ENCODE assay signal across 25 cellular contexts in the genomic region with DNA sequence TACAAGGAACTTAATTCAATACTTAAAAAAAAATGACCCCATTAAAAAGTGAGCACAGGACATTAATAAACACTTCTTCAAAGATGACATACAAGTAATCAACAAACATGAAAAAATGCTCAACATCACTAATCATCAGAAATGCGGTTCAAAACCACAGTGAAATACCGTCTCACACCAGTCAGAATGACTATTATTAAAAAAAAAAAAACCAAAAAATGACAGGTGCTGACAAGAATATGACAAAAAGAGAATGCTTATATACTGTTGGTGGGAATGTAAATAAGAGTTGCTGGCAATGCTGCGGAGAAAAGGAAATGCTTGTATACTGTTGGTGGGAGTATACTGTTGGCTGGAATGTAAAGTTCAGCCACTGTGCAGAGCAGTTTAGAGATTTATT.
"Had no signal": no experiment of that assay in that cellular context is flagged by ENCODE, and none has a peak within 500 bp of the region (broad histone marks: within the 10 kb centered on the region; RNA-seq: fewer than 3 reads in every experiment).

No MANE protein-coding gene starts in this region.

- DNase-seq: activated CD4-positive, CD25-positive, alpha-beta regulatory T cell; activated gamma-delta T cell treated with Interleukin-2 at 50 U/mL for 16 hours; activated naive CD4-positive, alpha-beta T cell treated with anti-CD3 and anti-CD28 coated beads, Interleukin-2, amount 10 ng/mL, durations not matched to agents 7 days and 5 days; activated T-cell treated with anti-CD3 and anti-CD28 coated beads for 4 hours; activated T-cell treated with anti-CD3 and anti-CD28 coated beads, Interleukin-2, amount 50 U/mL, for 48 hours; amniotic stem cell; body of pancreas; central memory CD4-positive, alpha-beta T cell; KG1; NCI-H1092; NCI-H1417; NCI-H2029; NCI-H2107; NCI-H2171 treated with DMSO at 0.1 percent for 48 hours; NCI-H226; NCI-H526; NCI-H82; OCI-M1; Peyer's patch; Right ventricle myocardium superior; SJCRH30; SK-N-SH; T-helper 1 cell had no signal

- H3K4me3 Mint-ChIP-seq: activated naive CD4-positive, alpha-beta T cell treated with anti-CD3 and anti-CD28 coated beads, Interleukin-2, amount 10 ng/mL, durations not matched to agents 7 days and 5 days; IgD-negative memory B cell had no signal

- H3K27me3 Mint-ChIP-seq: activated naive CD4-positive, alpha-beta T cell treated with anti-CD3 and anti-CD28 coated beads, Interleukin-2, amount 10 ng/mL, durations not matched to agents 7 days and 5 days; IgD-negative memory B cell had no signal

- H3K27ac Mint-ChIP-seq: activated T-helper 2 cell treated with anti-CD3 and anti-CD28 coated beads, Interferon-gamma antibody, Interleukin-2, Interleukin-4, amounts not matched to agents 10 μg/mL and 5 μg/mL and 100 μg/mL, durations not matched to agents 14 hours and 24 hours and 36 hours; IgD-negative memory B cell had no signal

- ATAC-seq: body of pancreas had no signal
